30 cellular contexts compared by ENCODE assay signal in the genomic region with DNA sequence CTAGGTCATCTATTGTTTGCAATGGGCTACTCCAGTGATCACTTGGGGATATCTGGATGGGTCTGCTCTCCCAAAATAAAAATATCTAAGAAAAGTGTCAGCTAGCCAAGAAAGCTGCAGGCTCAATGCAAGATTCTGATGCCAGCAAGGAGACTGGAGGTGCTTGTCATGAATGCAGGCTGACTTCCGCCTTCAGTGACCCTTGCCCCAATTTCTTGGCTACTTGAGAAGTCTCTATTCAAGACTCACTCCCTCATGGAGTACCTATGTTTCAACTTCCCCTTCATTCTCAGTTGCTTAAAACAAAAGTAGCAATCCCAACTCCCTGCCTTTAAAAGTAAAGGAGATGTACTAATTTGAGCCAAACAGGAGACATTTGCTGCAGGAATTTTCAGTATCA.
DNase-seq lines count a peak whose midpoint lies in the region; ATAC-seq, FAIRE-seq and TF ChIP-seq lines count a peak whose summit lies in the region.
"Had no signal": no experiment of that assay in that cellular context is flagged by ENCODE, and none has a peak within 500 bp of the region (broad histone marks: within the 10 kb centered on the region; RNA-seq: fewer than 3 reads in every experiment).

No MANE protein-coding gene starts in this region.

- H3K79me2 ChIP-seq in astrocyte (ENCODE audit: insufficient read depth, low read length) (no peaks in the 10 kb centered on the region), osteoblast (ENCODE audit: insufficient read depth, low read length) (no peaks in the 10 kb centered on the region)
- H3K79me2 ChIP-seq: parathyroid adenoma had no signal

- H3K27me3 Mint-ChIP-seq in astrocyte (ENCODE audit: low read depth, unreplicated experiment) = peaks cover 14% of the 10 kb centered on the region
- H3K27me3 Mint-ChIP-seq in naive thymus-derived CD4-positive, alpha-beta T cell = peaks cover 0 to 7% (median 4%) of the 10 kb centered on the region in 5 donors

- no peaks in the 10 kb centered on the region for H3K36me3 ChIP-seq in astrocyte (ENCODE audit: insufficient read depth, low read length)
- H3K36me3 ChIP-seq in osteoblast (ENCODE audit: insufficient read depth, low read length) = no peaks in the 10 kb centered on the region
- H3K36me3 ChIP-seq in naive thymus-derived CD4-positive, alpha-beta T cell (ENCODE audit: control insufficient read depth in 2 of 3, insufficient read depth in 3 of 3, low read length in 3 of 3) = no peaks in the 10 kb centered on the region
- H3K36me3 ChIP-seq: sigmoid colon, thoracic aorta had no signal

- no peak overlapping the region for H3K4me3 ChIP-seq in astrocyte (ENCODE audit: insufficient read depth, low read depth, low read length)
- no peak overlapping the region for H3K4me3 ChIP-seq in osteoblast (ENCODE audit: insufficient read depth, low read length)
- H3K4me3 ChIP-seq in naive thymus-derived CD4-positive, alpha-beta T cell (ENCODE audit: low read length) = no peak overlapping the region
- H3K4me3 ChIP-seq: sigmoid colon had no signal

- peak overlapping the region; percentile 2 for H3K27ac Mint-ChIP-seq in astrocyte (ENCODE audit: unreplicated experiment)
- H3K27ac Mint-ChIP-seq in naive thymus-derived CD4-positive, alpha-beta T cell = no peak overlapping the region
- H3K27ac Mint-ChIP-seq: activated CD4-positive, alpha-beta T cell treated with anti-CD3 and anti-CD28 coated beads, Interleukin-2, amount 10 ng/mL, durations not matched to agents 7 days and 5 days; nephron had no signal

- DNase-seq in CD1c-positive myeloid dendritic cell (ENCODE audit: extremely low spot score) = peak; percentile 74
- DNase-seq in NOMO-1 (lab: John Stamatoyannopoulos, UW; ENCODE audit: unreplicated experiment in 2 of 2) = peak; percentile 5 to 83
- no peak for DNase-seq in astrocyte (ENCODE audit: low read depth)
- no peak for DNase-seq in osteoblast (ENCODE audit: insufficient read length, low spot score, missing footprints)
- no peak for DNase-seq in NCI-H524 (lab: John Stamatoyannopoulos, UW)
- DNase-seq in activated CD4-positive, alpha-beta T cell treated with anti-CD3 and anti-CD28 coated beads, Interleukin-2, amount 50 U/mL, for 48 hours = no peak
- DNase-seq in naive thymus-derived CD4-positive, alpha-beta T cell = no peak
- no peak for DNase-seq in SHP77 (lab: John Stamatoyannopoulos, UW)
- DNase-seq: activated CD4-positive, alpha-beta T cell treated with anti-CD3 and anti-CD28 coated beads, Interleukin-2, amount 10 ng/mL, durations not matched to agents 7 days and 5 days; activated CD8-positive, alpha-beta memory T cell treated with anti-CD3 and anti-CD28 coated beads, Interleukin-2, amount 50 U/mL, for 48 hours; activated gamma-delta T cell; amniotic stem cell; CD8-positive, alpha-beta memory T cell; DMS79; effector CD4-positive, alpha-beta T cell; erythroblast; GOT3; kidney; mesenchymal stem cell; NCI-H1694 treated with DMSO at 0.1 percent for 48 hours; RPMI8226; sigmoid colon; stimulated activated CD4-positive, alpha-beta T cell treated with anti-CD3 and anti-CD28 coated beads, Interleukin-2, amount 100 ng/mL, for 24 hours; stimulated activated naive CD4-positive, alpha-beta T cell; T-cell had no signal

- H3K9me3 Mint-ChIP-seq in astrocyte (ENCODE audit: unreplicated experiment) = peaks cover 4% of the 10 kb centered on the region
- H3K9me3 Mint-ChIP-seq in naive thymus-derived CD4-positive, alpha-beta T cell = peaks cover 0 to 25% (median 11%) of the 10 kb centered on the region in 11 donors

- intact Hi-C loops in naive thymus-derived CD4-positive, alpha-beta T cell (cut with micrococcal nuclease) = loop anchor here in 1 of 2 donors (2.0 to 5.0 kb wide), 2 partner anchors 184 to 382 kb away; no protein-coding TSS in a partner anchor

- H3K27me3 ChIP-seq in astrocyte (ENCODE audit: insufficient read depth, low read length) (no peaks in the 10 kb centered on the region), osteoblast (ENCODE audit: insufficient read depth, low read length) (no peaks in the 10 kb centered on the region)
- no peaks in the 10 kb centered on the region for H3K27me3 ChIP-seq in naive thymus-derived CD4-positive, alpha-beta T cell (ENCODE audit: control insufficient read depth in 2 of 2, insufficient read depth in 2 of 2, low read length in 2 of 2)
- H3K27me3 ChIP-seq: sigmoid colon had no signal

- H3K36me3 Mint-ChIP-seq in astrocyte (ENCODE audit: low read depth, unreplicated experiment) = no peaks in the 10 kb centered on the region
- peaks cover 0 to 4% (median 2%) of the 10 kb centered on the region in 5 donors for H3K36me3 Mint-ChIP-seq in naive thymus-derived CD4-positive, alpha-beta T cell

- peak overlapping the region; percentile 37 for H3K4me2 ChIP-seq in astrocyte (ENCODE audit: low read length)
- H3K4me2 ChIP-seq in osteoblast (ENCODE audit: insufficient read depth, low read length) = peak overlapping the region; percentile 27

- ATAC-seq in naive thymus-derived CD4-positive, alpha-beta T cell = no peak
- ATAC-seq: T-cell had no signal

- no peak overlapping the region for H3K4me3 Mint-ChIP-seq in astrocyte (ENCODE audit: unreplicated experiment)
- no peak overlapping the region for H3K4me3 Mint-ChIP-seq in naive thymus-derived CD4-positive, alpha-beta T cell
- H3K4me3 Mint-ChIP-seq: activated CD4-positive, alpha-beta T cell treated with anti-CD3 and anti-CD28 coated beads, Interleukin-2, amount 10 ng/mL, durations not matched to agents 7 days and 5 days; nephron; T-cell had no signal

- H3K4me1 Mint-ChIP-seq in astrocyte (ENCODE audit: low read depth, unreplicated experiment) = peaks cover 14% of the 10 kb centered on the region
- H3K4me1 Mint-ChIP-seq in naive thymus-derived CD4-positive, alpha-beta T cell = peaks cover 0 to 26% (median 15%) of the 10 kb centered on the region in 7 donors
- H3K4me1 Mint-ChIP-seq: nephron had no signal

- TF ChIP-seq CTCF in astrocyte (IDR thresholded peaks at IDR 0.05; ENCODE audit: insufficient read depth, low read depth, low read length) (no peak), osteoblast (IDR thresholded peaks at IDR 0.05; ENCODE audit: extremely low read depth, low read depth, low read length) (no peak)

- H3K4me1 ChIP-seq in astrocyte (ENCODE audit: insufficient read depth, low read length) = peaks cover 8% of the 10 kb centered on the region
- peaks cover 17% of the 10 kb centered on the region for H3K4me1 ChIP-seq in osteoblast (ENCODE audit: insufficient read depth, low read length)
- H3K4me1 ChIP-seq in naive thymus-derived CD4-positive, alpha-beta T cell (ENCODE audit: control insufficient read depth in 2 of 2, insufficient read depth in 2 of 2, low read length in 2 of 2) = peaks cover 0 to 10% of the 10 kb centered on the region in 2 donors
- H3K4me1 ChIP-seq: parathyroid adenoma had no signal

- H2AFZ ChIP-seq in astrocyte (ENCODE audit: low read depth, low read length) = no peak overlapping the region
- no peak overlapping the region for H2AFZ ChIP-seq in osteoblast (ENCODE audit: low read length)
- H2AFZ ChIP-seq: parathyroid adenoma had no signal

- H3K9ac ChIP-seq in astrocyte (ENCODE audit: low read length) = no peak overlapping the region
- H3K9ac ChIP-seq: parathyroid adenoma had no signal

- H4K20me1 ChIP-seq in astrocyte (ENCODE audit: insufficient read depth, low read length) (no peaks in the 10 kb centered on the region), osteoblast (ENCODE audit: insufficient read depth, low read length) (no peaks in the 10 kb centered on the region)

- no peak for FAIRE-seq in astrocyte (lab: Jason Lieb, UNC)
- FAIRE-seq: GM12892, kidney had no signal

- CTCF ChIA-PET in naive thymus-derived CD4-positive, alpha-beta T cell (lab: Charles Lee) = no interaction called here

- POLR2A ChIA-PET in naive thymus-derived CD4-positive, alpha-beta T cell (lab: Charles Lee) = interaction anchor here (0.5 kb wide), 1 partner anchor 124 kb away, joined by 3 read pairs; a partner anchor contains a TSS

- H3K9me3 ChIP-seq in astrocyte (ENCODE audit: insufficient read depth, low read depth, low read length) = no peaks in the 10 kb centered on the region
- H3K9me3 ChIP-seq in osteoblast (ENCODE audit: low read depth, low read length) = no peaks in the 10 kb centered on the region
- peaks cover 0 to 8% (median 0%) of the 10 kb centered on the region in 3 experiments for H3K9me3 ChIP-seq in naive thymus-derived CD4-positive, alpha-beta T cell (ENCODE audit: control insufficient read depth in 2 of 3, low read length in 3 of 3)
- H3K9me3 ChIP-seq: thoracic aorta had no signal

- no peak overlapping the region for H3K27ac ChIP-seq in astrocyte (ENCODE audit: low read depth, low read length)
- no peak overlapping the region for H3K27ac ChIP-seq in osteoblast (ENCODE audit: low read depth, low read length)
- no peak overlapping the region for H3K27ac ChIP-seq in naive thymus-derived CD4-positive, alpha-beta T cell (ENCODE audit: low read depth, low read length)
- H3K27ac ChIP-seq: HL-60, parathyroid adenoma had no signal

Comparison
In these comparisons a context has a peak if more than half of its experiments do, and no peak if none do; other contexts are left out.
1. DNase-seq: peak in CD1c-positive myeloid dendritic cell (single experiment) and NOMO-1 (2 of 2); none in astrocyte (single experiment), osteoblast (single experiment), NCI-H524 (0 of 2), activated CD4-positive, alpha-beta T cell treated with anti-CD3 and anti-CD28 coated beads, Interleukin-2, amount 50 U/mL, for 48 hours (0 of 2), naive thymus-derived CD4-positive, alpha-beta T cell (0 of 9) and SHP77 (0 of 2).